ENCODE assay signal across 11 cellular contexts in the genomic region with DNA sequence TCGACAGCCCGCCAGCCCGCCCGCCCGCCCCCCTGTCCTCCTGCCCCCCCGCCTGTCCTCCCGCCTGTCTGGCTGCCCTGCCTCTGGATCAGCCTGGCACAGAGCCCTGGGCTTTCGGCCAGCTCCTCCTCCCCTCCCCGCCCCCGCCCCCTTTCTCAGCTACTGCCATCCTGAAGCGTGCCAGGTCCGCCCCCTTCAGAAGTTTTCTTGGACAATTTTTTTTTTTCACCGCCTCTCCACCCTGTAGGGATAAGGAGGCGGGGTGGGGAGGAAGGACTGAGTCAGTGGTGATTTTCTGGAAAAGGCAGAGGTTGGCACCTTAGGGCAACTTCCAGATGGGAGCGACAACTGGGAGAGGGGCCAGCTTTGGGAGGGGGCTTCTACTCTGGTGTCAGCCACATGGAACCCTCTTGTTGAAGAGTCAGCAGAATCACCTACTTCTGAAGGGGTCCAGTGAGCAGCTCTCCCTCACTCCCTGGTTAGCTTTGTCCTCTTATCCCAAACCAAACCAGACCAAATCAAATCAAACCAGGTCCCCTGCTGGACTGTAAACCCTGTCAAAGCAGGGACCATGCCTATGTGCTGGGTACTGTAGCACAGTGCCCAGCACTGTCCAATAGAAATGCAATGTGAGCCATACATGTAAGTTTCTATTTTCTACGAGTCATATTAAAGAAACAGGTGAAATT. TPM values are rescaled to one million over a fixed set of nuclear protein-coding genes. Genes with fewer than 3 reads are reported as not detected.
DNase-seq lines count a peak whose midpoint lies in the region; ATAC-seq and TF ChIP-seq lines count a peak whose summit lies in the region.
"Had no signal": no experiment of that assay in that cellular context is flagged by ENCODE, and none has a peak within 500 bp of the region (broad histone marks: within the 10 kb centered on the region; RNA-seq: fewer than 3 reads in every experiment).

No MANE protein-coding gene starts in this region.

- H3K27ac Mint-ChIP-seq in HFFc6, result peak overlapping the region; percentile 75
- H3K27ac Mint-ChIP-seq: activated naive CD4-positive, alpha-beta T cell treated with anti-CD3 and anti-CD28 coated beads, Interleukin-2, amount 50 U/mL, for 24 hours had no signal

- no peak overlapping the region for H3K27ac ChIP-seq in effector memory CD4-positive, alpha-beta T cell (ENCODE audit: insufficient read depth, low read length, poor library complexity, severe bottlenecking)
- no peak overlapping the region for H3K27ac ChIP-seq in dorsolateral prefrontal cortex
- H3K27ac ChIP-seq: spleen had no signal

- intact Hi-C loops in dorsolateral prefrontal cortex (cut with DNase I), result no loop called here

- peak overlapping the region; percentile 27; the same call in 1 of the 2 replicates for H3K4me3 Mint-ChIP-seq in HFFc6
- H3K4me3 Mint-ChIP-seq: activated naive CD4-positive, alpha-beta T cell treated with anti-CD3 and anti-CD28 coated beads, Interleukin-2, amount 50 U/mL, for 24 hours had no signal

- in situ Hi-C loops in ACHN (cut with HindIII; ENCODE audit: low pct_ligation_motif_present, low pct_unique_long_range_greater_than_20kb, low sequenced_read_pairs), result loop anchor here (25.0 kb wide), 1 partner anchor 105 kb away; a partner anchor contains a TSS
- in situ Hi-C loops in astrocyte of the spinal cord (cut with HindIII; ENCODE audit: low sequenced_read_pairs), result no loop called here

- H3K27me3 Mint-ChIP-seq in HFFc6 (ENCODE audit: insufficient read depth), result peaks cover 23% of the 10 kb centered on the region

- no peaks in the 10 kb centered on the region for H3K36me3 ChIP-seq in effector memory CD4-positive, alpha-beta T cell (ENCODE audit: control insufficient read depth, insufficient read depth, low read length)
- H3K36me3 ChIP-seq: spleen had no signal

- H3K9me3 ChIP-seq in effector memory CD4-positive, alpha-beta T cell (ENCODE audit: control insufficient read depth, low read length), result no peaks in the 10 kb centered on the region
- H3K9me3 ChIP-seq: spleen had no signal

- TF ChIP-seq CTCF in HFFc6 (IDR thresholded peaks at IDR 0.05), result no peak
- TF ChIP-seq CTCF in astrocyte of the spinal cord (IDR thresholded peaks at IDR 0.05; ENCODE audit: low read depth, low read length), result no peak
- no peak for TF ChIP-seq CTCF in dorsolateral prefrontal cortex (IDR thresholded peaks at IDR 0.05 in 54 of 56, conservative IDR thresholded peaks at IDR 0.05 in 2 of 56; ENCODE audit: low read depth in 1 of 56, partially characterized antibody in 56 of 56)

- ATAC-seq in HG02884 (IDR thresholded peaks at IDR 0.05; ENCODE audit: unreplicated experiment), result no peak

- H3K4me1 ChIP-seq in effector memory CD4-positive, alpha-beta T cell (ENCODE audit: control insufficient read depth, insufficient read depth, low read length, poor library complexity, severe bottlenecking), result no peaks in the 10 kb centered on the region

- H3K9me3 Mint-ChIP-seq in HFFc6, result no peaks in the 10 kb centered on the region
- H3K9me3 Mint-ChIP-seq: activated naive CD4-positive, alpha-beta T cell treated with anti-CD3 and anti-CD28 coated beads, Interleukin-2, amount 50 U/mL, for 24 hours had no signal

- peak; percentile 95 for DNase-seq in ACHN
- peak; percentile 45 for DNase-seq in HFFc6
- DNase-seq in astrocyte of the spinal cord (ENCODE audit: low read depth, low spot score), result peak; percentile 83
- peak; percentile 49 to 54 for DNase-seq in lung microvascular endothelial cell (ENCODE audit: low read depth in 2 of 2)
- no peak for DNase-seq in effector memory CD4-positive, alpha-beta T cell
- no peak for DNase-seq in occipital lobe (lab: John Stamatoyannopoulos, UW)
- no peak for DNase-seq in dorsolateral prefrontal cortex
- DNase-seq: spleen, T-helper 1 cell had no signal

- no peaks in the 10 kb centered on the region; the same call in 1 of the 2 replicates for H3K36me3 Mint-ChIP-seq in HFFc6 (ENCODE audit: low read depth)
- H3K36me3 Mint-ChIP-seq: activated naive CD4-positive, alpha-beta T cell treated with anti-CD3 and anti-CD28 coated beads, Interleukin-2, amount 50 U/mL, for 24 hours had no signal

- peaks cover 59% of the 10 kb centered on the region for H3K4me1 Mint-ChIP-seq in HFFc6 (ENCODE audit: low read depth)
- H3K4me1 Mint-ChIP-seq: activated naive CD4-positive, alpha-beta T cell treated with anti-CD3 and anti-CD28 coated beads, Interleukin-2, amount 50 U/mL, for 24 hours had no signal

- no peak overlapping the region for H3K4me3 ChIP-seq in astrocyte of the spinal cord (ENCODE audit: low read depth, low read length)
- no peak overlapping the region for H3K4me3 ChIP-seq in effector memory CD4-positive, alpha-beta T cell (ENCODE audit: insufficient read depth, low read depth, low read length, poor library complexity, severe bottlenecking)
- H3K4me3 ChIP-seq in dorsolateral prefrontal cortex, result no peak overlapping the region
- H3K4me3 ChIP-seq: spleen had no signal

- peaks cover 4% of the 10 kb centered on the region for H3K27me3 ChIP-seq in effector memory CD4-positive, alpha-beta T cell (replicated peaks; ENCODE audit: control insufficient read depth, insufficient read depth, low read length, poor library complexity, severe bottlenecking)
- H3K27me3 ChIP-seq in dorsolateral prefrontal cortex, result peaks cover 0 to 85% (median 65%) of the 10 kb centered on the region in 45 donors

RNA-seq across cellular contexts. Expression of a gene that starts 19.7 kb away (rescaled TPM):
- total RNA-seq in HFFc6 (2021; fragmentation: NEBNext Ultra II Directional; extraction: Animal tissue kit (Norgen Biotek cat#: 25700)), result 10 to 100 TPM; 26.5 to 65.4 (median 60.0) TPM
- total RNA-seq in lung microvascular endothelial cell, result 0.20 and 0.65 TPM in 2 replicates
- 1.9 TPM for total RNA-seq in occipital lobe
- not detected for total RNA-seq in dorsolateral prefrontal cortex
- total RNA-seq: spleen had no signal

RNA-seq across cellular contexts. Expression of a gene that starts 48.5 kb away (rescaled TPM):
- total RNA-seq in HFFc6 (2021; fragmentation: NEBNext Ultra II Directional; extraction: Animal tissue kit (Norgen Biotek cat#: 25700)), result under 1 TPM in 4 of 6 experiments, not detected in 2; 0.31 to 0.60 (median 0.35) TPM
- total RNA-seq in lung microvascular endothelial cell, result not detected in 2 replicates
- total RNA-seq in occipital lobe, result not detected
- not detected for total RNA-seq in dorsolateral prefrontal cortex
- total RNA-seq: spleen had no signal

Comparison
In these comparisons a context has a peak if more than half of its experiments do, and no peak if none do; other contexts are left out.
1. DNase-seq: peak in ACHN (single experiment), HFFc6 (single experiment), astrocyte of the spinal cord (single experiment) and lung microvascular endothelial cell (2 of 2); none in effector memory CD4-positive, alpha-beta T cell (0 of 3), occipital lobe (single experiment) and dorsolateral prefrontal cortex (0 of 10).